8 cellular contexts compared by ENCODE assay signal in the genomic region with DNA sequence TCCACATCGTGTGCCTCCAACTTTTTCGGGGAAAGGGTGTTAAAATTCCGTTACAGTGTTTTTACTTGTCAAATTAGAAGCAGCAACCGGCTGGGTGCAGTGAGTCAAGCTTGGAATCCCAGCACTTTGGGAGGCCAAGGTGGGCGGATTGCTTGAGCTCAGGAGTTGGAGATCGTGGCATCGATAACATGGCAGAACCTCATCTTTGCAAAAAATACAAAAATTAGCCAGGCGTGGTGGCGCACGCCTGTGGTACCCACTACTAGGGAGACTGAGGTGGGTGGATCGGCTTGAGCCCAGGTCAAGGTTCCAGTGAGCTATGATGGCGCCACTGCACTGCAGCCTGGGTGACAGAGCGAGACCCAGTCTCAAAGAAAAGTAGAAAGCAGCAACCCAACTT. TPM values are rescaled to one million over a fixed set of nuclear protein-coding genes. Genes with fewer than 3 reads are reported as not detected.
DNase-seq lines count a peak whose midpoint lies in the region; ATAC-seq and TF ChIP-seq lines count a peak whose summit lies in the region.

No MANE protein-coding gene starts in this region.

- H3K4me3 ChIP-seq in GM12875 (ENCODE audit: low read depth, low read length) (peak overlapping the region; percentile 79), foreskin fibroblast (ENCODE audit: low read depth in 1 of 2, low read length in 2 of 2) (peak overlapping the region; percentile 97 to 98), sigmoid colon (peak overlapping the region; percentile 69 to 97 (median 92))

- H3K9me3 ChIP-seq in sigmoid colon: no peaks in the 10 kb centered on the region

- no peak for TF ChIP-seq CTCF in GM12875 (IDR thresholded peaks at IDR 0.05; ENCODE audit: borderline replicate concordance, insufficient read depth, low read depth, low read length)
- no peak for TF ChIP-seq CTCF in VCaP (conservative IDR thresholded peaks at IDR 0.05)
- TF ChIP-seq CTCF in foreskin fibroblast (IDR thresholded peaks at IDR 0.05; ENCODE audit: low read depth, low read length): no peak
- TF ChIP-seq CTCF in sigmoid colon (IDR thresholded peaks at IDR 0.05): no peak

- intact Hi-C loops in sigmoid colon (cut with DNase I): loop anchor here (5.0 kb wide), 2 partner anchors 34 to 89 kb away; a partner anchor contains a TSS

- TF ChIP-seq EP300 in sigmoid colon (IDR thresholded peaks at IDR 0.05): no peak

- peak overlapping the region; percentile 100 for H3K27ac ChIP-seq in VCaP
- H3K27ac ChIP-seq in sigmoid colon: peak overlapping the region; percentile 83 to 92 (median 89)

- peaks cover 0 to 44% (median 37%) of the 10 kb centered on the region in 4 donors for H3K4me1 ChIP-seq in sigmoid colon

- no peak for TF ChIP-seq POLR2A in sigmoid colon (IDR thresholded peaks at IDR 0.05)

- 69 to 70% methylated on average over 13 of the region's 13 CpGs for WGBS in sigmoid colon, 2 donors

- no peak for ATAC-seq in HG03039 (IDR thresholded peaks at IDR 0.05; ENCODE audit: unreplicated experiment)

- peaks cover 9 to 35% (median 27%) of the 10 kb centered on the region in 4 donors for H3K36me3 ChIP-seq in sigmoid colon

- H3K27me3 ChIP-seq in sigmoid colon: no peaks in the 10 kb centered on the region

- DNase-seq in foreskin fibroblast (no peak), sigmoid colon (no peak), NCI-H1694 (lab: John Stamatoyannopoulos, UW) (no peak), AG08395 (ENCODE audit: low spot score) (no peak), dermis blood vessel endothelial cell (no peak)

RNA-seq across cellular contexts. Expression of a gene that starts 1.1 kb away (rescaled TPM):
- total RNA-seq in sigmoid colon: 10 to 100 TPM; 20.3 to 27.4 (median 23.1) TPM
- polyA plus RNA-seq in sigmoid colon: 10 to 100 TPM in 2 of 3 donors, 1 to 10 TPM in 1; 9.7 to 26.6 (median 10.8) TPM
- 24.5 and 34.1 TPM in 2 replicates for total RNA-seq in dermis blood vessel endothelial cell

RNA-seq across cellular contexts. Expression of a gene that starts 31.1 kb away (rescaled TPM):
- total RNA-seq in sigmoid colon (1 to 10 TPM; 5.6 to 8.6 (median 6.6) TPM), dermis blood vessel endothelial cell (2.7 and 10.3 TPM in 2 replicates)
- polyA plus RNA-seq in sigmoid colon: 10 to 100 TPM in 2 of 3 donors, 1 to 10 TPM in 1; 9.5 to 32.7 (median 14.4) TPM

RNA-seq across cellular contexts. Expression of a gene that starts 54.7 kb away (rescaled TPM):
- total RNA-seq in sigmoid colon (1 to 10 TPM; 5.3 to 6.5 (median 5.9) TPM), dermis blood vessel endothelial cell (5.3 and 5.4 TPM in 2 replicates)
- polyA plus RNA-seq in sigmoid colon: 1 to 10 TPM; 3.0 to 7.9 (median 4.6) TPM
